In genomic region chr12:124040286-124040685, GRCh38 we compare ENCODE assay signal across 20 cellular contexts.
"Had no signal": no experiment of that assay in that cellular context is flagged by ENCODE, and none has a peak within 500 bp of the region (broad histone marks: within the 10 kb centered on the region; RNA-seq: fewer than 3 reads in every experiment).

No MANE protein-coding gene starts in this region.

- H3K27ac ChIP-seq: breast epithelium, ovary, stomach, thoracic aorta had no signal

- H3K4me1 ChIP-seq: breast epithelium had no signal

- H3K4me3 Mint-ChIP-seq: activated naive CD8-positive, alpha-beta T cell treated with anti-CD3 and anti-CD28 coated beads for 36 hours; activated T-cell treated with anti-CD3 and anti-CD28 coated beads, Interleukin-2, amount 50 U/mL, for 24 hours; immature natural killer cell; nephron had no signal

- H3K27ac Mint-ChIP-seq: activated naive CD8-positive, alpha-beta T cell treated with anti-CD3 and anti-CD28 coated beads for 36 hours; activated T-cell treated with anti-CD3 and anti-CD28 coated beads, Interleukin-2, amount 50 U/mL, for 24 hours; immature natural killer cell; nephron had no signal

- H3K36me3 ChIP-seq: breast epithelium, ovary, stomach, thoracic aorta had no signal

- H3K4me1 Mint-ChIP-seq: immature natural killer cell had no signal

- H3K9me3 ChIP-seq: breast epithelium, ovary, stomach, thoracic aorta had no signal

- H3K36me3 Mint-ChIP-seq: activated naive CD8-positive, alpha-beta T cell treated with anti-CD3 and anti-CD28 coated beads for 36 hours; immature natural killer cell had no signal

- H3K4me3 ChIP-seq: breast epithelium, ovary, stomach, thoracic aorta had no signal

- DNase-seq: activated CD4-positive, alpha-beta T cell treated with anti-CD3 and anti-CD28 coated beads, Interleukin-2, amount 50 U/mL, for 4 hours; activated CD4-positive, CD25-positive, alpha-beta regulatory T cell treated with anti-CD3 and anti-CD28 coated beads, Interleukin-2, amount 50 U/mL, for 72 hours; activated gamma-delta T cell; activated naive CD8-positive, alpha-beta T cell treated with anti-CD3 and anti-CD28 coated beads for 36 hours; activated T-cell treated with anti-CD3 and anti-CD28 coated beads, Interleukin-2, amount 50 U/mL, for 24 hours; anterior cingulate cortex; effector memory CD4-positive, alpha-beta T cell; erythroblast; glutamatergic neuron; immature natural killer cell; left colon; mammary epithelial cell; ovary; stimulated activated CD4-positive, alpha-beta T cell treated with anti-CD3 and anti-CD28 coated beads, Interleukin-15, amount 100 ng/mL, for 24 hours; stimulated activated CD4-positive, alpha-beta T cell treated with anti-CD3 and anti-CD28 coated beads, Interleukin-4, amount 100 ng/mL, for 4 hours; stomach; SW 1271 had no signal

- H3K27me3 ChIP-seq: breast epithelium, ovary, stomach had no signal

- H3K9me3 Mint-ChIP-seq: activated naive CD8-positive, alpha-beta T cell treated with anti-CD3 and anti-CD28 coated beads for 36 hours; activated T-cell treated with anti-CD3 and anti-CD28 coated beads, Interleukin-2, amount 50 U/mL, for 24 hours; immature natural killer cell; nephron had no signal

- ATAC-seq: left colon had no signal
